Comparison of ENCODE assay signal across 1 cellular context in genomic region chr13:26785845-26786630, GRCh38.
TF ChIP-seq lines count a peak whose summit lies in the region.

No MANE protein-coding gene starts in this region.

TF ChIP-seq in H1, 55 proteins besides CTCF, POLR2A, EP300 and RAD21 (continued from another document):
- TF ChIP-seq RFX5 (IDR thresholded peaks at IDR 0.05; ENCODE audit: borderline replicate concordance, low read depth, low read length) (no peak), SRF (IDR thresholded peaks at IDR 0.05; ENCODE audit: low read depth, low read length) (no peak), POLR2AphosphoS5 (IDR thresholded peaks at IDR 0.05; ENCODE audit: low read depth, low read length) (peak; percentile 53; the same call in 1 of the 2 replicates), E2F6 (IDR thresholded peaks at IDR 0.05) (peak; percentile 61), TAF1 (IDR thresholded peaks at IDR 0.05; ENCODE audit: low read depth, low read length) (0 out of 2 replicates have a peak, but pooled peaks have one; percentile 21), TBP (IDR thresholded peaks at IDR 0.05; ENCODE audit: low read depth, low read length) (peak; percentile 72)
TF ChIP-seq in H1: peak in this region for 6.
